In the genomic region with DNA sequence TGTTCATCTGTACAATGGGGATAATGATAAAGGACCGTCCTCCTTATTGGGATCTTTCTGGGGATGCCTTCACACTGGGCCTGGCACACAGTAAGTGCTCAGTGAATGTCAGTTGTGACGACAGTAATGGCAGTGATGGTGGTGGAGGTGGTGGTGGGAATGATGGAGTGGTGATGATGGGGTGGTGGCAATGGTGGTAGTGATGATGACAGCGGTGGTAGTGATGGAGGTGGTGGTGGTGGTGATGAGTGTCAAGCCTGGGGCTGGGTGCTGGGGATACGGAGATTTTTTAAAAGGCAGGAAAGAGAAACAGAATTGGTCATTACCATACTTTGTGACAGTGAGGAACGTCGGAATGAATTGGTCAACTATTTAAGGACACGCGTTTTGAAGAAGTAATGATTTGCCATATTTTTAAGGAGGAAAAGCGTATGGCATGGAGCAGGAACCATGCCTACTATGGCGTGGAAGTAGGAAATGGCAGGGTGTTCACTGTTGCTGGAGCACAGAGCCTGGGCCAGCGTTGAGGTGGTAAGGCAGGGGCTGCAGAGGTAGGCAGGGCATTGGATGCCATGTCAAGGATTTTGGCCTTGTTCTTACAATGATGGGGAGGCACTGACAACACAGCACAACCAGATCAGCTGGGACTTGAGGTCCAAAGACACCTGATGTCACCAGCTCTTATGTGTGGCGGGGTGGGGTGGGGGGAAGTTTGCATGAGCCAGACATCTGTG, we compare ENCODE assay signal across 22 cellular contexts.
DNase-seq lines count a peak whose midpoint lies in the region; ATAC-seq and TF ChIP-seq lines count a peak whose summit lies in the region.
"Had no signal": no experiment of that assay in that cellular context is flagged by ENCODE, and none has a peak within 500 bp of the region (broad histone marks: within the 10 kb centered on the region; RNA-seq: fewer than 3 reads in every experiment).

No MANE protein-coding gene starts in this region.

- H3K27ac ChIP-seq in right cardiac atrium (ENCODE audit: low read length), result no peak overlapping the region
- no peak overlapping the region for H3K27ac ChIP-seq in endodermal cell (ENCODE audit: low read depth, low read length)
- no peak overlapping the region for H3K27ac ChIP-seq in neuronal stem cell (replicated peaks; ENCODE audit: low read length)
- no peak overlapping the region for H3K27ac ChIP-seq in spleen
- H3K27ac ChIP-seq: A549, C4-2B had no signal

- H3K18ac ChIP-seq in neuronal stem cell (ENCODE audit: low read length), result no peak overlapping the region

- H3K79me1 ChIP-seq in neuronal stem cell (ENCODE audit: low read depth, low read length), result no peaks in the 10 kb centered on the region

- no peak overlapping the region for H3K9ac ChIP-seq in endodermal cell (ENCODE audit: extremely low read depth, low read length, poor library complexity, severe bottlenecking)
- peak overlapping the region; percentile 14 for H3K9ac ChIP-seq in neuronal stem cell (ENCODE audit: low read depth, low read length, poor library complexity)

- ATAC-seq in right cardiac atrium (no peak), HG02938 (IDR thresholded peaks at IDR 0.05; ENCODE audit: unreplicated experiment) (no peak)
- ATAC-seq in activated CD8-positive, alpha-beta T cell treated with anti-CD3 and anti-CD28 coated beads for 36 hours, result no peak
- ATAC-seq: A549; CD8-positive, alpha-beta T cell; GM12878 had no signal

- whole genome bisulfite sequencing in right cardiac atrium, result 82% methylated on average over 12 of the region's 12 CpGs
- WGBS in endodermal cell (ENCODE audit: insufficient coverage in 1 of 2, insufficient read length in 1 of 2), 2 experiments, result 86% methylated on average over 9 to 12 of the region's 12 CpGs
- WGBS in neuronal stem cell (ENCODE audit: extremely low coverage in 2 of 2, insufficient read length in 2 of 2, insufficient replicate concordance in 1 of 2), 2 donors, result no CpG with 5 or more reads among the region's 12 CpGs
- WGBS in spleen, 5 donors, result 82 to 90% (median 85%) methylated on average over 12 of the region's 12 CpGs

- no peaks in the 10 kb centered on the region for H3K9me3 Mint-ChIP-seq in endodermal cell
- H3K9me3 Mint-ChIP-seq in activated CD8-positive, alpha-beta T cell treated with anti-CD3 and anti-CD28 coated beads for 36 hours, result no peaks in the 10 kb centered on the region
- H3K9me3 Mint-ChIP-seq: CD8-positive, alpha-beta T cell had no signal

- H3K23ac ChIP-seq in neuronal stem cell (ENCODE audit: low read depth, low read length, poor library complexity), result no peak overlapping the region

- H3K14ac ChIP-seq in neuronal stem cell (ENCODE audit: low read length), result no peak overlapping the region

- H2AK5ac ChIP-seq in neuronal stem cell (ENCODE audit: low read depth, low read length), result no peak overlapping the region

- H3K4me1 Mint-ChIP-seq in endodermal cell, result no peaks in the 10 kb centered on the region
- H3K4me1 Mint-ChIP-seq in activated CD8-positive, alpha-beta T cell treated with anti-CD3 and anti-CD28 coated beads for 36 hours (ENCODE audit: low read depth), result no peaks in the 10 kb centered on the region

- no peak overlapping the region for H4K91ac ChIP-seq in neuronal stem cell (ENCODE audit: low read depth, low read length, poor library complexity)

- H3K4me3 Mint-ChIP-seq in endodermal cell, result no peak overlapping the region
- H3K4me3 Mint-ChIP-seq in activated CD8-positive, alpha-beta T cell treated with anti-CD3 and anti-CD28 coated beads for 36 hours, result no peak overlapping the region
- H3K4me3 Mint-ChIP-seq: CD4-positive, CD25-positive, alpha-beta regulatory T cell; CD8-positive, alpha-beta T cell had no signal

- H3K36me3 Mint-ChIP-seq in endodermal cell (ENCODE audit: low read depth), result no peaks in the 10 kb centered on the region
- H3K36me3 Mint-ChIP-seq in activated CD8-positive, alpha-beta T cell treated with anti-CD3 and anti-CD28 coated beads for 36 hours (ENCODE audit: low read depth), result no peaks in the 10 kb centered on the region
- H3K36me3 Mint-ChIP-seq: CD4-positive, CD25-positive, alpha-beta regulatory T cell; CD8-positive, alpha-beta T cell had no signal

- H3K4me3 ChIP-seq in right cardiac atrium (ENCODE audit: low read length) (no peak overlapping the region), endodermal cell (ENCODE audit: low read length) (no peak overlapping the region), neuronal stem cell (ENCODE audit: low read length in 2 of 2) (no peak overlapping the region), spleen (no peak overlapping the region)
- H3K4me3 ChIP-seq: A549, GM12878 had no signal

- intact Hi-C loops in cardiac septum (cut with DNase I), result no loop called here
- intact Hi-C loops in right cardiac atrium (cut with DNase I), result no loop called here
- intact Hi-C loops in spleen (cut with DNase I; ENCODE audit: low total_unique reads), result no loop called here
- intact Hi-C loops in activated CD8-positive, alpha-beta T cell treated with anti-CD3 and anti-CD28 coated beads for 36 hours (cut with micrococcal nuclease), result no loop called here

- DNase-seq in cardiac septum (ENCODE audit: low spot score) (peak; percentile 56), right cardiac atrium (no peak), endodermal cell (peak; percentile 18), neuronal stem cell (ENCODE audit: low spot score) (no peak), spleen (peak; percentile 25), C1 segment of cervical spinal cord (lab: John Stamatoyannopoulos, UW) (no peak)
- DNase-seq in activated CD8-positive, alpha-beta T cell treated with anti-CD3 and anti-CD28 coated beads for 36 hours, result no peak
- DNase-seq: 8988T; ACHN; AML-193; CD4-positive, CD25-positive, alpha-beta regulatory T cell; CD8-positive, alpha-beta T cell; DMS 273 treated with DMSO at 0.1 percent for 48 hours; DMS79; EL; GDM1; GOT3; HCEC 1CT had no signal

- TF ChIP-seq CTCF in endodermal cell (conservative IDR thresholded peaks at IDR 0.05), result no peak
- TF ChIP-seq CTCF in spleen (IDR thresholded peaks at IDR 0.05 in 8 of 11, conservative IDR thresholded peaks at IDR 0.05 in 3 of 11), result no peak
- no peak for TF ChIP-seq CTCF in activated CD8-positive, alpha-beta T cell treated with anti-CD3 and anti-CD28 coated beads for 36 hours (IDR thresholded peaks at IDR 0.05)

- no peak overlapping the region for H3K27ac Mint-ChIP-seq in endodermal cell
- H3K27ac Mint-ChIP-seq in activated CD8-positive, alpha-beta T cell treated with anti-CD3 and anti-CD28 coated beads for 36 hours, result no peak overlapping the region
- H3K27ac Mint-ChIP-seq: CD4-positive, CD25-positive, alpha-beta regulatory T cell; CD8-positive, alpha-beta T cell had no signal

- no peak overlapping the region for H2AFZ ChIP-seq in neuronal stem cell (ENCODE audit: low read length)

- CTCF ChIA-PET in activated CD8-positive, alpha-beta T cell treated with anti-CD3 and anti-CD28 coated beads for 36 hours (lab: Charles Lee), result no interaction called here

- no peak overlapping the region for H4K8ac ChIP-seq in neuronal stem cell (ENCODE audit: low read depth, low read length)

- H2BK120ac ChIP-seq in neuronal stem cell (ENCODE audit: low read depth, low read length), result no peak overlapping the region

- no peak for TF ChIP-seq POLR2A in spleen (IDR thresholded peaks at IDR 0.05)

- H2BK15ac ChIP-seq in neuronal stem cell (ENCODE audit: low read length), result no peak overlapping the region

- H3K27me3 Mint-ChIP-seq in endodermal cell (ENCODE audit: insufficient read depth), result peaks cover 9% of the 10 kb centered on the region
- peaks cover 2% of the 10 kb centered on the region for H3K27me3 Mint-ChIP-seq in activated CD8-positive, alpha-beta T cell treated with anti-CD3 and anti-CD28 coated beads for 36 hours

- POLR2A ChIA-PET in activated CD8-positive, alpha-beta T cell treated with anti-CD3 and anti-CD28 coated beads for 36 hours (lab: Charles Lee), result no interaction called here

- no peaks in the 10 kb centered on the region for H3K27me3 ChIP-seq in right cardiac atrium (ENCODE audit: control insufficient read depth, insufficient read depth)
- peaks cover 5% of the 10 kb centered on the region for H3K27me3 ChIP-seq in endodermal cell (ENCODE audit: control insufficient read depth, insufficient read depth, low read length, poor library complexity, severe bottlenecking)
- peaks cover 0 to 12% (median 0%) of the 10 kb centered on the region in 3 experiments for H3K27me3 ChIP-seq in neuronal stem cell (ENCODE audit: control insufficient read depth in 3 of 3, insufficient read depth in 3 of 3, low read depth in 1 of 3, low read length in 3 of 3)
- H3K27me3 ChIP-seq in spleen (replicated peaks in 1 of 7), result peaks cover 0 to 60% (median 0%) of the 10 kb centered on the region in 7 donors

- no peak overlapping the region for H3K4me2 ChIP-seq in neuronal stem cell (ENCODE audit: insufficient read depth, low read length, poor library complexity, severe bottlenecking)
- H3K4me2 ChIP-seq: A549 had no signal

- H3K36me3 ChIP-seq in endodermal cell (ENCODE audit: control insufficient read depth, insufficient read depth, low read length), result no peaks in the 10 kb centered on the region
- no peaks in the 10 kb centered on the region for H3K36me3 ChIP-seq in neuronal stem cell (replicated peaks in 1 of 2; ENCODE audit: control insufficient read depth in 2 of 2, insufficient read depth in 2 of 2, low read length in 2 of 2)
- no peaks in the 10 kb centered on the region for H3K36me3 ChIP-seq in spleen

- H3K4me1 ChIP-seq in right cardiac atrium (ENCODE audit: control insufficient read depth, insufficient read depth, low read length), result no peaks in the 10 kb centered on the region
- no peaks in the 10 kb centered on the region for H3K4me1 ChIP-seq in endodermal cell (ENCODE audit: control insufficient read depth, insufficient read depth, low read length)
- H3K4me1 ChIP-seq in neuronal stem cell (ENCODE audit: control insufficient read depth in 2 of 2, insufficient read depth in 1 of 2, low read depth in 1 of 2, low read length in 2 of 2), result no peaks in the 10 kb centered on the region
- no peaks in the 10 kb centered on the region for H3K4me1 ChIP-seq in spleen
- H3K4me1 ChIP-seq: A549 had no signal

- H3K9me3 ChIP-seq in right cardiac atrium (ENCODE audit: control insufficient read depth, low read length) (no peaks in the 10 kb centered on the region), endodermal cell (ENCODE audit: control insufficient read depth, low read length) (no peaks in the 10 kb centered on the region), neuronal stem cell (replicated peaks in 1 of 2; ENCODE audit: control insufficient read depth in 2 of 2, insufficient read depth in 1 of 2, low read depth in 1 of 2, low read length in 2 of 2) (no peaks in the 10 kb centered on the region), spleen (no peaks in the 10 kb centered on the region)
- H3K9me3 ChIP-seq: A549 had no signal

- no peak overlapping the region for H2BK12ac ChIP-seq in neuronal stem cell (ENCODE audit: low read length)

- H2BK5ac ChIP-seq in neuronal stem cell (ENCODE audit: low read length), result no peak overlapping the region

- no peak overlapping the region for H3K4ac ChIP-seq in neuronal stem cell (ENCODE audit: low read length)

Comparison
In these comparisons a context has a peak if more than half of its experiments do, and no peak if none do; other contexts are left out.
1. DNase-seq: peak in cardiac septum (single experiment), endodermal cell (single experiment) and spleen (single experiment); none in right cardiac atrium (0 of 3), neuronal stem cell (single experiment), activated CD8-positive, alpha-beta T cell treated with anti-CD3 and anti-CD28 coated beads for 36 hours (single experiment) and C1 segment of cervical spinal cord (0 of 14).